In genomic region chr4:8025668-8026067, GRCh38 we compare ENCODE assay signal across 22 cellular contexts.
"Had no signal": no experiment of that assay in that cellular context is flagged by ENCODE, and none has a peak within 500 bp of the region (broad histone marks: within the 10 kb centered on the region; RNA-seq: fewer than 3 reads in every experiment).

No MANE protein-coding gene starts in this region.

- H3K27me3 ChIP-seq: left lung, ovary, right atrium auricular region, tibial artery had no signal

- H3K36me3 ChIP-seq: left lung, ovary, prostate gland, right atrium auricular region, tibial artery had no signal

- H3K4me1 ChIP-seq: foreskin keratinocyte, left lung, prostate gland, right atrium auricular region, tibial artery had no signal

- H3K4me1 Mint-ChIP-seq: activated naive CD4-positive, alpha-beta T cell treated with anti-CD3 and anti-CD28 coated beads, Interleukin-2, amount 10 ng/mL, durations not matched to agents 7 days and 5 days; activated naive CD8-positive, alpha-beta T cell treated with anti-CD3 and anti-CD28 coated beads, Interleukin-2, amount 50 U/mL, for 24 hours; naive thymus-derived CD8-positive, alpha-beta T cell; T-cell had no signal

- DNase-seq: activated CD4-positive, alpha-beta memory T cell treated with anti-CD3 and anti-CD28 coated beads for 36 hours; activated CD4-positive, alpha-beta T cell treated with anti-CD3 and anti-CD28 coated beads for 48 hours; activated effector memory CD4-positive, alpha-beta T cell treated with anti-CD3 and anti-CD28 coated beads, Interleukin-2, amount 50 U/mL, for 16 hours; activated naive CD4-positive, alpha-beta T cell treated with anti-CD3 and anti-CD28 coated beads, Interleukin-2, amount 10 ng/mL, durations not matched to agents 7 days and 5 days; activated naive CD8-positive, alpha-beta T cell treated with anti-CD3 and anti-CD28 coated beads, Interleukin-2, amount 50 U/mL, for 24 hours; activated T-cell treated with anti-CD3 and anti-CD28 coated beads, Interleukin-2, amount 50 U/mL, for 72 hours; aorta; effector CD4-positive, alpha-beta T cell; erythroblast; foreskin keratinocyte; left lung; naive thymus-derived CD8-positive, alpha-beta T cell; ovary; substantia nigra; T-cell; T-helper 9 cell; tibial artery had no signal

- H3K36me3 Mint-ChIP-seq: activated CD4-positive, alpha-beta memory T cell treated with anti-CD3 and anti-CD28 coated beads for 36 hours; activated naive CD4-positive, alpha-beta T cell treated with anti-CD3 and anti-CD28 coated beads, Interleukin-2, amount 10 ng/mL, durations not matched to agents 7 days and 5 days; brain; T-cell had no signal

- H3K27ac Mint-ChIP-seq: activated CD4-positive, alpha-beta memory T cell treated with anti-CD3 and anti-CD28 coated beads for 36 hours; activated naive CD4-positive, alpha-beta T cell treated with anti-CD3 and anti-CD28 coated beads, Interleukin-2, amount 10 ng/mL, durations not matched to agents 7 days and 5 days; activated naive CD8-positive, alpha-beta T cell treated with anti-CD3 and anti-CD28 coated beads, Interleukin-2, amount 50 U/mL, for 24 hours; activated T-cell treated with anti-CD3 and anti-CD28 coated beads, Interleukin-2, amount 50 U/mL, for 72 hours; brain; naive thymus-derived CD8-positive, alpha-beta T cell; stimulated activated naive CD8-positive, alpha-beta T cell treated with anti-CD3 and anti-CD28 coated beads, Interleukin-15, Interleukin-2, amounts not matched to agents 100 ng/mL and 50 ng/mL, for 24 hours; T-cell had no signal

- H3K4me3 ChIP-seq: left lung, lung, ovary, prostate gland, right atrium auricular region, tibial artery had no signal

- H3K4me3 Mint-ChIP-seq: activated CD4-positive, alpha-beta memory T cell treated with anti-CD3 and anti-CD28 coated beads for 36 hours; activated naive CD4-positive, alpha-beta T cell treated with anti-CD3 and anti-CD28 coated beads, Interleukin-2, amount 10 ng/mL, durations not matched to agents 7 days and 5 days; activated naive CD8-positive, alpha-beta T cell treated with anti-CD3 and anti-CD28 coated beads, Interleukin-2, amount 50 U/mL, for 24 hours; activated T-cell treated with anti-CD3 and anti-CD28 coated beads, Interleukin-2, amount 50 U/mL, for 72 hours; brain; naive thymus-derived CD8-positive, alpha-beta T cell; stimulated activated naive CD8-positive, alpha-beta T cell treated with anti-CD3 and anti-CD28 coated beads, Interleukin-15, Interleukin-2, amounts not matched to agents 100 ng/mL and 50 ng/mL, for 24 hours; T-cell had no signal

- H3K27me3 Mint-ChIP-seq: activated CD4-positive, alpha-beta memory T cell treated with anti-CD3 and anti-CD28 coated beads for 36 hours; activated naive CD8-positive, alpha-beta T cell treated with anti-CD3 and anti-CD28 coated beads, Interleukin-2, amount 50 U/mL, for 24 hours; stimulated activated naive CD8-positive, alpha-beta T cell treated with anti-CD3 and anti-CD28 coated beads, Interleukin-15, Interleukin-2, amounts not matched to agents 100 ng/mL and 50 ng/mL, for 24 hours had no signal

- H3K9me3 ChIP-seq: left lung, ovary, prostate gland, right atrium auricular region, tibial artery had no signal

- H3K9me3 Mint-ChIP-seq: activated CD4-positive, alpha-beta memory T cell treated with anti-CD3 and anti-CD28 coated beads for 36 hours; activated naive CD4-positive, alpha-beta T cell treated with anti-CD3 and anti-CD28 coated beads, Interleukin-2, amount 10 ng/mL, durations not matched to agents 7 days and 5 days; activated naive CD8-positive, alpha-beta T cell treated with anti-CD3 and anti-CD28 coated beads, Interleukin-2, amount 50 U/mL, for 24 hours; activated T-cell treated with anti-CD3 and anti-CD28 coated beads, Interleukin-2, amount 50 U/mL, for 72 hours; brain; naive thymus-derived CD8-positive, alpha-beta T cell; stimulated activated naive CD8-positive, alpha-beta T cell treated with anti-CD3 and anti-CD28 coated beads, Interleukin-15, Interleukin-2, amounts not matched to agents 100 ng/mL and 50 ng/mL, for 24 hours; T-cell had no signal

- H3K27ac ChIP-seq: foreskin keratinocyte, left lung, ovary, prostate gland, right atrium auricular region, tibial artery had no signal
